7 cellular contexts compared by ENCODE assay signal in the genomic region with DNA sequence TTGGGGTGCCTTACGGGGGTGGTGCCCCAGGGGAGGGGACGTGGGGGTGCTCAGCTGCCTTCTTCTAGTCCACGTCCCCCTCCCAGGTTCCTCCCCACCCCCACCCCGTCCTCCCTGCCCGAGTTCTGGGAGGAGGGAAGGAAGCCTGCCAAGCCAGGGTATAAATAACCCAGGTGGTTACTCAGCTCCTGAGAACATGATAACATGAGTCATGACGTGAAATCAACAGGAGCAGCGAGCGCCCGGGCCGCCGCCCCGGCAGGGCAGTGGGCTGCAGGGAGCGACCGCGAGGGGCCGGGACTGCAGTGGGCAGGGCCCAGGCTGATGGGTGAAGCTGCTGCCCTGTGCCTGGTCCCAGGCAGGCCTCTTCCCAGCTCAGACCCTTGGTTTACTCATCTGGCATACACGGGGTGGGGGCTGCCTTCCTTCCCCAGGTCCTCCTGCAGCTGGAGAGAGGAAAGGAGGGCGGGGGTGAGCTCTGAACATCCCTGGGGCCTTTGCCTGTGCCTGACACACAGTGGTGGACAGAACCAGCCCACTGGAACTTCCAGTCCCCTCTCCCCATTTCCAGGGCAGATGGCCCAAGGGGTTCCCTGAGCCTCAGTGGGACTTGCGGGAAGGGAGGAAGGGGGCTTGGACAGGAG. TPM values are rescaled to one million over a fixed set of nuclear protein-coding genes. Genes with fewer than 3 reads are reported as not detected.
DNase-seq lines count a peak whose midpoint lies in the region; ATAC-seq and TF ChIP-seq lines count a peak whose summit lies in the region.

No MANE protein-coding gene starts in this region.

- H3K36me3 ChIP-seq in GM06990 (ENCODE audit: control insufficient read depth, insufficient read depth, low read length) (no peaks in the 10 kb centered on the region), adrenal gland (replicated peaks in 1 of 2) (no peaks in the 10 kb centered on the region)

- ATAC-seq in right cardiac atrium, result peak; percentile 72 to 80
- ATAC-seq in stimulated activated naive CD8-positive, alpha-beta T cell treated with anti-CD3 and anti-CD28 coated beads, Interleukin-15, Interleukin-2, amounts not matched to agents 100 U/mL and 50 U/mL, for 24 hours, result peak; percentile 83
- no peak for ATAC-seq in GM18868 (IDR thresholded peaks at IDR 0.05; ENCODE audit: unreplicated experiment)

- TF ChIP-seq POLR2A in adrenal gland (IDR thresholded peaks at IDR 0.05), result no peak

- no peaks in the 10 kb centered on the region for H3K27me3 ChIP-seq in GM06990 (replicated peaks; ENCODE audit: control insufficient read depth, insufficient read depth, low read length)
- no peaks in the 10 kb centered on the region for H3K27me3 ChIP-seq in adrenal gland
- no peaks in the 10 kb centered on the region for H3K27me3 ChIP-seq in right cardiac atrium (ENCODE audit: control insufficient read depth, insufficient read depth)

- 12 to 48% (median 23%) methylated on average over 3 to 19 of the region's 19 CpGs for WGBS in adrenal gland, 4 donors
- 23% methylated on average over 19 of the region's 19 CpGs for WGBS in right cardiac atrium

- H3K4me3 ChIP-seq in GM06990 (replicated peaks; ENCODE audit: low read depth, low read length), result no peak overlapping the region
- peak overlapping the region in 1 of 4 donors; percentile 1 for H3K4me3 ChIP-seq in adrenal gland
- no peak overlapping the region for H3K4me3 ChIP-seq in right cardiac atrium (ENCODE audit: low read length)

- DNase-seq in GM06990 (ENCODE audit: extremely low read depth, insufficient read length) (peak; percentile 62), NCI-H1105 treated with DMSO at 0.1 percent for 48 hours (lab: John Stamatoyannopoulos, UW) (peak; percentile 45), adrenal gland (peak; percentile 78 to 91 (median 82)), right cardiac atrium (peak; percentile 71 to 83 (median 80)), globus pallidus (ENCODE audit: low spot score) (no peak)
- DNase-seq in stimulated activated naive CD8-positive, alpha-beta T cell treated with anti-CD3 and anti-CD28 coated beads, Interleukin-15, Interleukin-2, amounts not matched to agents 100 U/mL and 50 U/mL, for 24 hours, result peak; percentile 52

- intact Hi-C loops in adrenal gland (cut with DNase I) (no loop called here), right cardiac atrium (cut with DNase I) (no loop called here)

- H3K27ac ChIP-seq in adrenal gland, result peak overlapping the region in 2 of 5 donors; percentile 30 to 85
- peak overlapping the region; percentile 71 for H3K27ac ChIP-seq in right cardiac atrium (ENCODE audit: low read length)

- H3K9me3 ChIP-seq in adrenal gland (replicated peaks in 1 of 3) (no peaks in the 10 kb centered on the region), right cardiac atrium (ENCODE audit: control insufficient read depth, low read length) (no peaks in the 10 kb centered on the region)

- TF ChIP-seq CTCF in GM06990 (IDR thresholded peaks at IDR 0.05; ENCODE audit: insufficient read depth, low read length, poor library complexity, severe bottlenecking) (no peak), adrenal gland (IDR thresholded peaks at IDR 0.05) (no peak)

- H3K4me1 ChIP-seq in adrenal gland (replicated peaks in 1 of 2), result peaks cover 21 to 37% of the 10 kb centered on the region in 2 donors
- peaks cover 18% of the 10 kb centered on the region for H3K4me1 ChIP-seq in right cardiac atrium (ENCODE audit: control insufficient read depth, insufficient read depth, low read length)

RNA-seq across cellular contexts. Expression of a gene that starts 8.8 kb away (rescaled TPM):
- 10 to 100 TPM in 1 of 8 donors, 1 to 10 TPM in 7; 2.5 to 10.9 (median 6.8) TPM for total RNA-seq in adrenal gland
- polyA plus RNA-seq in adrenal gland, result 1 to 10 TPM; 4.0 to 8.7 (median 6.0) TPM
- 10 to 100 TPM in 3 of 4 donors, 1 to 10 TPM in 1; 9.3 to 82.1 (median 20.6) TPM for total RNA-seq in right cardiac atrium
- 15.4 TPM for polyA plus RNA-seq in right cardiac atrium
